8 cellular contexts compared by ENCODE assay signal in genomic region chr6:107712523-107713213, GRCh38.
DNase-seq lines count a peak whose midpoint lies in the region; ATAC-seq lines count a peak whose summit lies in the region.

No MANE protein-coding gene starts in this region.

- H3K4me1 ChIP-seq in CD4-positive, alpha-beta memory T cell (ENCODE audit: insufficient read depth, low read length), result peaks cover 72% of the 10 kb centered on the region

- H3K4me3 ChIP-seq in CD4-positive, alpha-beta memory T cell (ENCODE audit: low read length in 2 of 2), result no peak overlapping the region

- peak overlapping the region; percentile 25 for H3K27ac ChIP-seq in CD4-positive, alpha-beta memory T cell (ENCODE audit: low read depth, low read length)

- intact Hi-C loops in CD4-positive, alpha-beta memory T cell (cut with micrococcal nuclease), result no loop called here

- ATAC-seq in HG03520 (IDR thresholded peaks at IDR 0.05; ENCODE audit: unreplicated experiment), result peak; percentile 43
- ATAC-seq in natural killer cell treated with Interleukin-12 subunit alpha and Interleukin-12 subunit beta and Interleukin-15 and Interleukin-18, amount 100 ng/mL, for 72 hours, result peak; percentile 64 to 85
- ATAC-seq in HG02970 (IDR thresholded peaks at IDR 0.05; ENCODE audit: low FRiP score, unreplicated experiment), result no peak
- no peak for ATAC-seq in GM18517 (IDR thresholded peaks at IDR 0.05; ENCODE audit: unreplicated experiment)

- peak overlapping the region; percentile 81 to 95 (median 88) for H3K27ac Mint-ChIP-seq in CD4-positive, alpha-beta memory T cell
- peak overlapping the region; percentile 82 to 91 for H3K27ac Mint-ChIP-seq in natural killer cell treated with Interleukin-12 subunit alpha and Interleukin-12 subunit beta and Interleukin-15 and Interleukin-18, amount 100 ng/mL, for 72 hours

- no peaks in the 10 kb centered on the region for H3K9me3 ChIP-seq in CD4-positive, alpha-beta memory T cell (ENCODE audit: control insufficient read depth in 1 of 2, low read length in 2 of 2)

- peaks cover 22 to 29% of the 10 kb centered on the region in 2 donors for H3K36me3 Mint-ChIP-seq in CD4-positive, alpha-beta memory T cell
- no peaks in the 10 kb centered on the region for H3K36me3 Mint-ChIP-seq in natural killer cell treated with Interleukin-12 subunit alpha and Interleukin-12 subunit beta and Interleukin-15 and Interleukin-18, amount 100 ng/mL, for 72 hours

- CTCF ChIA-PET in CD4-positive, alpha-beta memory T cell (lab: Charles Lee; ENCODE audit: partially characterized antibody), result interaction anchor here (0.5 to 4.5 kb wide), 11 partner anchors 9 to 155 kb away, joined by 3 to 28 read pairs (median 4); partner anchors contain the start of gene SCML4

- peak overlapping the region in 7 of 8 donors; percentile 29 to 75 (median 68) for H3K4me3 Mint-ChIP-seq in CD4-positive, alpha-beta memory T cell
- peak overlapping the region; percentile 83 for H3K4me3 Mint-ChIP-seq in natural killer cell treated with Interleukin-12 subunit alpha and Interleukin-12 subunit beta and Interleukin-15 and Interleukin-18, amount 100 ng/mL, for 72 hours

- H3K27me3 ChIP-seq in CD4-positive, alpha-beta memory T cell (ENCODE audit: insufficient read depth, low read length), result no peaks in the 10 kb centered on the region

- POLR2A ChIA-PET in CD4-positive, alpha-beta memory T cell (lab: Charles Lee; ENCODE audit: partially characterized antibody), result interaction anchor here (0.9 to 2.5 kb wide), 13 partner anchors 9 to 136 kb away, joined by 3 to 18 read pairs (median 5); partner anchors contain the start of gene SCML4

- H3K36me3 ChIP-seq in CD4-positive, alpha-beta memory T cell (ENCODE audit: insufficient read depth, low read length), result no peaks in the 10 kb centered on the region

- peaks cover 56 to 78% (median 64%) of the 10 kb centered on the region in 4 donors for H3K4me1 Mint-ChIP-seq in CD4-positive, alpha-beta memory T cell
- peaks cover 47% of the 10 kb centered on the region in 2 donors for H3K4me1 Mint-ChIP-seq in natural killer cell treated with Interleukin-12 subunit alpha and Interleukin-12 subunit beta and Interleukin-15 and Interleukin-18, amount 100 ng/mL, for 72 hours (ENCODE audit: low read depth in 2 of 2)

- H3K27me3 Mint-ChIP-seq in CD4-positive, alpha-beta memory T cell, result no peaks in the 10 kb centered on the region
- no peaks in the 10 kb centered on the region for H3K27me3 Mint-ChIP-seq in natural killer cell treated with Interleukin-12 subunit alpha and Interleukin-12 subunit beta and Interleukin-15 and Interleukin-18, amount 100 ng/mL, for 72 hours

- peak in 1 of 5 donors; percentile 57 for DNase-seq in CD4-positive, alpha-beta memory T cell
- DNase-seq in amniotic epithelial cell (ENCODE audit: low read depth) (peak; percentile 76), germinal center (ENCODE audit: low spot score) (no peak), HuH-7 (ENCODE audit: low spot score) (no peak)
- no peak for DNase-seq in natural killer cell treated with Interleukin-12 subunit alpha and Interleukin-12 subunit beta and Interleukin-15 and Interleukin-18, amount 100 ng/mL, for 72 hours (ENCODE audit: low spot score)

- H3K9me3 Mint-ChIP-seq in CD4-positive, alpha-beta memory T cell, result peaks cover 0 to 8% (median 0%) of the 10 kb centered on the region in 8 donors
- H3K9me3 Mint-ChIP-seq in natural killer cell treated with Interleukin-12 subunit alpha and Interleukin-12 subunit beta and Interleukin-15 and Interleukin-18, amount 100 ng/mL, for 72 hours, result no peaks in the 10 kb centered on the region

Comparison
In these comparisons a context has a peak if more than half of its experiments do, and no peak if none do; other contexts are left out.
1. ATAC-seq: peak in HG03520 (single experiment) and natural killer cell treated with Interleukin-12 subunit alpha and Interleukin-12 subunit beta and Interleukin-15 and Interleukin-18, amount 100 ng/mL, for 72 hours (2 of 2); none in HG02970 (single experiment) and GM18517 (single experiment).